ENCODE assay signal across 24 cellular contexts in genomic region chr11:69665669-69666068, GRCh38. TPM values are rescaled to one million over a fixed set of nuclear protein-coding genes. Genes with fewer than 3 reads are reported as not detected.
DNase-seq lines count a peak whose midpoint lies in the region; ATAC-seq, FAIRE-seq and TF ChIP-seq lines count a peak whose summit lies in the region.
"Had no signal": no experiment of that assay in that cellular context is flagged by ENCODE, and none has a peak within 500 bp of the region (broad histone marks: within the 10 kb centered on the region; RNA-seq: fewer than 3 reads in every experiment).

No MANE protein-coding gene starts in this region.

- H3K9me3 ChIP-seq in heart right ventricle (no peaks in the 10 kb centered on the region), kidney (ENCODE audit: control insufficient read depth in 1 of 2, low read length in 2 of 2) (no peaks in the 10 kb centered on the region), sigmoid colon (no peaks in the 10 kb centered on the region), upper lobe of right lung (no peaks in the 10 kb centered on the region), osteoblast (ENCODE audit: low read depth, low read length) (no peaks in the 10 kb centered on the region)
- H3K9me3 ChIP-seq: A549; BE2C; BLaER1 treated with 17β-estradiol and CSF1 and Interleukin-3, amounts not matched to agents 10 nM and 100 nM; HAP-1 had no signal

- H3K36me3 ChIP-seq in heart right ventricle (peaks cover 0 to 91% (median 23%) of the 10 kb centered on the region in 9 donors), kidney (ENCODE audit: control insufficient read depth in 1 of 2, insufficient read depth in 2 of 2, low read length in 2 of 2) (peaks cover 2 to 11% of the 10 kb centered on the region in 2 donors), sigmoid colon (peaks cover 0 to 72% (median 15%) of the 10 kb centered on the region in 4 donors), upper lobe of right lung (peaks cover 63% of the 10 kb centered on the region), osteoblast (ENCODE audit: insufficient read depth, low read length) (peaks cover 30% of the 10 kb centered on the region)

- H3K27me3 ChIP-seq in heart right ventricle (no peaks in the 10 kb centered on the region), sigmoid colon (no peaks in the 10 kb centered on the region), upper lobe of right lung (no peaks in the 10 kb centered on the region), osteoblast (ENCODE audit: insufficient read depth, low read length) (no peaks in the 10 kb centered on the region)
- H3K27me3 ChIP-seq: BE2C; BLaER1 treated with 17β-estradiol and CSF1 and Interleukin-3, amounts not matched to agents 10 nM and 100 nM had no signal

- no peak for TF ChIP-seq POLR2A in sigmoid colon (IDR thresholded peaks at IDR 0.05)

- intact Hi-C loops in Right ventricle myocardium superior (cut with DNase I) = no loop called here
- intact Hi-C loops in heart right ventricle (cut with DNase I) = loop anchor here in 1 of 10 donors (5.0 kb wide), 1 partner anchor 563 kb away; no protein-coding TSS in a partner anchor
- intact Hi-C loops in kidney (cut with DNase I) = no loop called here
- intact Hi-C loops in sigmoid colon (cut with DNase I) = no loop called here
- intact Hi-C loops in upper lobe of right lung (cut with DNase I) = no loop called here

- no peak overlapping the region for H3K4me3 ChIP-seq in heart right ventricle
- no peak overlapping the region for H3K4me3 ChIP-seq in kidney (ENCODE audit: low read length in 2 of 2)
- no peak overlapping the region for H3K4me3 ChIP-seq in sigmoid colon
- H3K4me3 ChIP-seq in upper lobe of right lung = no peak overlapping the region
- H3K4me3 ChIP-seq in osteoblast (ENCODE audit: insufficient read depth, low read length) = no peak overlapping the region
- H3K4me3 ChIP-seq: A549; BLaER1 treated with 17β-estradiol and CSF1 and Interleukin-3, amounts not matched to agents 10 nM and 100 nM; GM23248; HAP-1 had no signal

- H3K27ac ChIP-seq in heart right ventricle (no peak overlapping the region), kidney (ENCODE audit: low read depth in 2 of 2, low read length in 2 of 2) (no peak overlapping the region), sigmoid colon (no peak overlapping the region), upper lobe of right lung (no peak overlapping the region), osteoblast (ENCODE audit: low read depth, low read length) (no peak overlapping the region)
- H3K27ac ChIP-seq: A549; BLaER1 treated with 17β-estradiol and CSF1 and Interleukin-3, amounts not matched to agents 10 nM and 100 nM; GM23248 had no signal

- ATAC-seq in Right ventricle myocardium superior (ENCODE audit: poor library complexity) = no peak
- no peak for ATAC-seq in heart right ventricle
- no peak for ATAC-seq in upper lobe of right lung
- ATAC-seq: A549 had no signal

- no peak for TF ChIP-seq EP300 in sigmoid colon (IDR thresholded peaks at IDR 0.05)

- H3K4me2 ChIP-seq in osteoblast (ENCODE audit: insufficient read depth, low read length) = no peak overlapping the region
- H3K4me2 ChIP-seq: A549 had no signal

- TF ChIP-seq CTCF in heart right ventricle (IDR thresholded peaks at IDR 0.05) (no peak), kidney (IDR thresholded peaks at IDR 0.05; ENCODE audit: borderline replicate concordance, extremely low read depth, insufficient read depth) (no peak), sigmoid colon (IDR thresholded peaks at IDR 0.05) (no peak), upper lobe of right lung (IDR thresholded peaks at IDR 0.05) (no peak), osteoblast (IDR thresholded peaks at IDR 0.05; ENCODE audit: extremely low read depth, low read depth, low read length) (no peak)

- no peak overlapping the region for H3K9ac ChIP-seq in kidney (ENCODE audit: low read length in 2 of 2)
- H3K9ac ChIP-seq: GM23248 had no signal

- FAIRE-seq in kidney (lab: Jason Lieb, UNC) = no peak
- FAIRE-seq: A549, G401.6, GM12892, GM19239, H1 had no signal

- peaks cover 15% of the 10 kb centered on the region for H4K20me1 ChIP-seq in osteoblast (ENCODE audit: insufficient read depth, low read length)

- peak; percentile 17 for DNase-seq in Right ventricle myocardium superior
- DNase-seq in heart right ventricle = no peak
- DNase-seq in kidney = peak; percentile 26
- peak; percentile 6 for DNase-seq in sigmoid colon
- DNase-seq in upper lobe of right lung = peak; percentile 42
- DNase-seq in osteoblast (ENCODE audit: insufficient read length, low spot score, missing footprints) = no peak
- DNase-seq in iPS-NIHi11 (ENCODE audit: low spot score) = no peak
- DNase-seq in superior temporal gyrus (ENCODE audit: extremely low spot score) = no peak
- DNase-seq: ACHN, AML-193, BE2C, DND-41, GM23248, HFFc6 had no signal

- WGBS in heart right ventricle, 2 donors = 94 to 95% methylated on average over 11 of the region's 11 CpGs
- WGBS in sigmoid colon, 2 donors = 94 to 97% methylated on average over 11 of the region's 11 CpGs

- H3K4me1 ChIP-seq in heart right ventricle (peaks cover 2 to 22% (median 9%) of the 10 kb centered on the region in 9 donors), kidney (ENCODE audit: control insufficient read depth in 1 of 2, insufficient read depth in 1 of 2, low read depth in 1 of 2, low read length in 2 of 2) (peaks cover 0 to 3% of the 10 kb centered on the region in 2 donors), sigmoid colon (peaks cover 0 to 13% (median 9%) of the 10 kb centered on the region in 4 donors), upper lobe of right lung (no peaks in the 10 kb centered on the region), osteoblast (ENCODE audit: insufficient read depth, low read length) (peaks cover 14% of the 10 kb centered on the region)
- H3K4me1 ChIP-seq: HAP-1 had no signal

- H3K79me2 ChIP-seq in osteoblast (ENCODE audit: insufficient read depth, low read length) = peaks cover 23% of the 10 kb centered on the region

- no peak overlapping the region for H2AFZ ChIP-seq in osteoblast (ENCODE audit: low read length)
- H2AFZ ChIP-seq: GM23248 had no signal

RNA-seq across cellular contexts. Expression of gene LTO1, which starts 9.5 kb away (rescaled TPM):
- 7.3 TPM for total RNA-seq in Right ventricle myocardium superior
- total RNA-seq in heart right ventricle = 1 to 10 TPM; 7.0 to 9.7 (median 8.1) TPM
- 10 to 100 TPM; 10.9 to 22.6 TPM for polyA plus RNA-seq in heart right ventricle
- total RNA-seq in kidney = 21.9 TPM
- 14.6 TPM for polyA plus RNA-seq in kidney (ENCODE audit: insufficient read depth, low read depth, low replicate concordance)
- total RNA-seq in sigmoid colon = 10 to 100 TPM; 19.3 to 42.9 (median 21.0) TPM
- 10 to 100 TPM; 12.0 to 25.7 (median 16.2) TPM for polyA plus RNA-seq in sigmoid colon
- 25.7 TPM for total RNA-seq in upper lobe of right lung
- 21.8 and 24.6 TPM in 2 replicates for total RNA-seq in osteoblast

RNA-seq across cellular contexts. Expression of gene CCND1, which starts 24.7 kb away (rescaled TPM):
- 136 TPM for total RNA-seq in Right ventricle myocardium superior
- total RNA-seq in heart right ventricle = 100 to 1,000 TPM in 9 of 10 donors, 10 to 100 TPM in 1; 88.8 to 292 (median 189) TPM
- 10 to 100 TPM; 11.4 to 30.4 TPM for polyA plus RNA-seq in heart right ventricle
- total RNA-seq in kidney = 142 TPM
- polyA plus RNA-seq in kidney (ENCODE audit: insufficient read depth, low read depth, low replicate concordance) = 37.6 TPM
- total RNA-seq in sigmoid colon = 10 to 100 TPM in 3 of 4 donors, 1 to 10 TPM in 1; 7.7 to 56.8 (median 31.1) TPM
- 10 to 100 TPM; 12.0 to 18.8 (median 14.8) TPM for polyA plus RNA-seq in sigmoid colon
- total RNA-seq in upper lobe of right lung = 283 TPM
- total RNA-seq in osteoblast = 187 and 237 TPM in 2 replicates
- polyA plus RNA-seq: CD14-positive monocyte had no signal

RNA-seq across cellular contexts. Expression of gene FGF19, which starts 38.2 kb away (rescaled TPM):
- not detected for total RNA-seq in Right ventricle myocardium superior
- not detected for total RNA-seq in heart right ventricle
- not detected for polyA plus RNA-seq in heart right ventricle
- total RNA-seq in kidney = not detected
- not detected for polyA plus RNA-seq in kidney (ENCODE audit: insufficient read depth, low read depth, low replicate concordance)
- total RNA-seq in sigmoid colon = not detected
- polyA plus RNA-seq in sigmoid colon = not detected
- total RNA-seq in upper lobe of right lung = not detected
- not detected in 2 replicates for total RNA-seq in osteoblast
- total RNA-seq: CD4-positive, alpha-beta T cell; CD8-positive, alpha-beta memory T cell; GM23248; HFFc6 had no signal
- polyA plus RNA-seq: CD14-positive monocyte; CD8-positive, alpha-beta memory T cell; GM23248 had no signal

Comparison
In these comparisons a context has a peak if more than half of its experiments do, and no peak if none do; other contexts are left out.
1. DNase-seq: peak in Right ventricle myocardium superior (single experiment), kidney (single experiment), sigmoid colon (single experiment) and upper lobe of right lung (single experiment); none in heart right ventricle (0 of 2), osteoblast (single experiment), iPS-NIHi11 (single experiment) and superior temporal gyrus (single experiment).